ENCODE assay signal across 9 cellular contexts in the genomic region with DNA sequence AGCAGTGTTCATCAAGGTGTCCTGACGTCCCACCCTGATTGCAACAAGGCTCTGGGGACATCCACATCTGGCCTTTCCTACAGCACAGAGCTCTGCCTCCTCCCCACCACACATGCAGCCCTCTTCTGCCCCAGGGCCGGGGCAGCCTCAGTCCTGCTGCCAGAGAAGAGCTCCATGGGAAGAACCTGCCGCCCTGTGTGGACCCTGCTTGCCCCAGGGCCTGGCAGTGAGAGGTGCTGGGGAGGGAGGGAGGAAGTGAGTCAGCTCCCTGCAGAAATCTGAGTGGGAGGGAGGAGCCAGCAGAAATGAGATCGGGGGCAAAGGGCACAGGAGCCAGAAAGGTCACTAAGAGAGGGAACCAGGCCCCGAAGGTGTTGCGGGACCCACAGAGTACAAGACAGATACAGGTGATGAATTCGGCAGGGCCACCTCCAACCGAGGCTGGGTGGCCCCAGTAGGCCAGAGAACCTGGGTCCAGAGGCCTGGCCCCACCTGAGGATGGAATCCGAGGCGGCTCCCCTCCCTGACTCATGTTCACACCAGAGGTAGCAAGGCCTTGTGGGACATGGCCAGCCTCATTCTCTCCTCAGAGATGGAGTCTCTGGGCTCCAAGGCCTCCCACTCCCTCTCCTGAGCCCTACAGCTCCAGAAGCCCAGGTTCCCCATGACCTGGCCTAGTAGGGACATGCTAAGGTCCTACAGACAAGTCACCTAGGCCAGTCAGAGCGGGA. TPM values are rescaled to one million over a fixed set of nuclear protein-coding genes. Genes with fewer than 3 reads are reported as not detected.
A peak's percentile ranks its signal among the peaks of the same experiment; 100 is the strongest.
DNase-seq lines count a peak whose midpoint lies in the region; ATAC-seq, FAIRE-seq and TF ChIP-seq lines count a peak whose summit lies in the region.
"Had no signal": no experiment of that assay in that cellular context is flagged by ENCODE, and none has a peak within 500 bp of the region (broad histone marks: within the 10 kb centered on the region; RNA-seq: fewer than 3 reads in every experiment).

No MANE protein-coding gene starts in this region.

- no peaks in the 10 kb centered on the region for H3K36me3 Mint-ChIP-seq in T-helper 17 cell (ENCODE audit: low read depth)
- H3K36me3 Mint-ChIP-seq: memory B cell had no signal

- H3K4me1 Mint-ChIP-seq in T-helper 17 cell: peaks cover 33% of the 10 kb centered on the region

- H3K27ac Mint-ChIP-seq in T-helper 17 cell: peak overlapping the region; percentile 95
- H3K27ac Mint-ChIP-seq: memory B cell had no signal

- TF ChIP-seq CTCF in body of pancreas (IDR thresholded peaks at IDR 0.05): no peak
- no peak for TF ChIP-seq CTCF in lower lobe of right lung (IDR thresholded peaks at IDR 0.05)
- no peak for TF ChIP-seq CTCF in stomach (IDR thresholded peaks at IDR 0.05)

- peaks cover 80% of the 10 kb centered on the region for H3K4me1 ChIP-seq in body of pancreas
- H3K4me1 ChIP-seq in lower lobe of right lung: peaks cover 72% of the 10 kb centered on the region
- H3K4me1 ChIP-seq in stomach: peaks cover 65 to 79% (median 69%) of the 10 kb centered on the region in 4 donors

- H3K27ac ChIP-seq in body of pancreas (peak overlapping the region; percentile 55 to 69 (median 66)), lower lobe of right lung (peak overlapping the region; percentile 69), stomach (peak overlapping the region; percentile 53 to 82 (median 79))

- ATAC-seq in T-helper 17 cell (peak; percentile 86), body of pancreas (peak; percentile 64), lower lobe of right lung (peak; percentile 78 to 85)

- H3K4me3 Mint-ChIP-seq in T-helper 17 cell: peak overlapping the region; percentile 81
- H3K4me3 Mint-ChIP-seq: memory B cell had no signal

- FAIRE-seq in H54 (lab: Jason Lieb, UNC): no peak
- FAIRE-seq in GM19239 (lab: Jason Lieb, UNC): no peak

- no peaks in the 10 kb centered on the region for H3K36me3 ChIP-seq in body of pancreas (replicated peaks in 1 of 2; ENCODE audit: insufficient read depth in 1 of 2, low read depth in 2 of 2)
- H3K36me3 ChIP-seq in lower lobe of right lung: no peaks in the 10 kb centered on the region
- H3K36me3 ChIP-seq in stomach: no peaks in the 10 kb centered on the region

- no peak for TF ChIP-seq EP300 in stomach (IDR thresholded peaks at IDR 0.05)

- 26 to 42% methylated on average over 6 to 11 of the region's 11 CpGs for WGBS in body of pancreas, 2 donors
- 41 to 51% (median 49%) methylated on average over 11 of the region's 11 CpGs for WGBS in stomach, 5 donors

- no peaks in the 10 kb centered on the region for H3K27me3 ChIP-seq in body of pancreas
- no peaks in the 10 kb centered on the region for H3K27me3 ChIP-seq in lower lobe of right lung (ENCODE audit: low read depth)
- no peaks in the 10 kb centered on the region for H3K27me3 ChIP-seq in stomach

- DNase-seq in H54 (ENCODE audit: insufficient read length, low spot score) (peak; percentile 71), T-helper 17 cell (peak in 2 of 3 donors; percentile 32 to 37), body of pancreas (peak; percentile 53 to 79 (median 72)), lower lobe of right lung (peak; percentile 70), stomach (peak; percentile 65), GM19239 (ENCODE audit: insufficient read length, low spot score) (no peak), GF-D8 (lab: John Stamatoyannopoulos, UW) (no peak), NCI-H82 (lab: John Stamatoyannopoulos, UW) (no peak)

- intact Hi-C loops in body of pancreas (cut with DNase I): no loop called here
- intact Hi-C loops in lower lobe of right lung (cut with DNase I): no loop called here
- intact Hi-C loops in stomach (cut with DNase I; ENCODE audit: low total_unique reads): no loop called here

- H3K27me3 Mint-ChIP-seq in T-helper 17 cell: no peaks in the 10 kb centered on the region
- H3K27me3 Mint-ChIP-seq: memory B cell had no signal

- H3K9me3 ChIP-seq in T-helper 17 cell (ENCODE audit: control insufficient read depth, low read length, poor library complexity, severe bottlenecking): no peaks in the 10 kb centered on the region
- no peaks in the 10 kb centered on the region for H3K9me3 ChIP-seq in body of pancreas
- no peaks in the 10 kb centered on the region for H3K9me3 ChIP-seq in lower lobe of right lung
- H3K9me3 ChIP-seq in stomach: no peaks in the 10 kb centered on the region

- TF ChIP-seq POLR2A in H54 (IDR thresholded peaks at IDR 0.05; ENCODE audit: low read depth, low read length) (no peak; the same call in 1 of the 2 replicates), body of pancreas (IDR thresholded peaks at IDR 0.05) (peak in 2 of 3 donors; percentile 8 to 21), stomach (IDR thresholded peaks at IDR 0.05) (no peak)

- H3K4me3 ChIP-seq in body of pancreas (no peak overlapping the region), lower lobe of right lung (no peak overlapping the region), stomach (peak overlapping the region in 1 of 4 donors; percentile 23)

RNA-seq across cellular contexts. Expression of a gene that starts 24.8 kb away (rescaled TPM):
- total RNA-seq in T-helper 17 cell (100 to 1,000 TPM; 142 to 153 TPM), body of pancreas (10 to 100 TPM; 45.4 to 73.2 TPM), lower lobe of right lung (59.5 TPM), stomach (100 to 1,000 TPM in 3 of 5 donors, 10 to 100 TPM in 2; 42.8 to 305 (median 121) TPM)
- polyA plus RNA-seq in stomach: 10 to 100 TPM; 16.5 to 30.3 (median 28.2) TPM

Comparison
In these comparisons a context has a peak if more than half of its experiments do, and no peak if none do; other contexts are left out.
1. DNase-seq: peak in H54 (single experiment), T-helper 17 cell (2 of 3), body of pancreas (4 of 4), lower lobe of right lung (single experiment) and stomach (single experiment); none in GM19239 (single experiment), GF-D8 (single experiment) and NCI-H82 (single experiment).
2. POLR2A ChIP-seq: peak in body of pancreas (2 of 3); none in H54 (single experiment) and stomach (0 of 4).
3. Peak in every context shown above with its lines, with median percentiles within 50 percentile points of each other: ATAC-seq and H3K27ac ChIP-seq.